ENCODE assay signal across 17 cellular contexts in genomic region chr2:229164545-229165249, GRCh38.
DNase-seq lines count a peak whose midpoint lies in the region; TF ChIP-seq lines count a peak whose summit lies in the region.
"Had no signal": no experiment of that assay in that cellular context is flagged by ENCODE, and none has a peak within 500 bp of the region (broad histone marks: within the 10 kb centered on the region; RNA-seq: fewer than 3 reads in every experiment).

No MANE protein-coding gene starts in this region.

- H3K9ac ChIP-seq in Loucy (ENCODE audit: low read depth, low read length, poor library complexity, severe bottlenecking): no peak overlapping the region
- no peak overlapping the region for H3K9ac ChIP-seq in endodermal cell (ENCODE audit: extremely low read depth, low read length, poor library complexity, severe bottlenecking)
- H3K9ac ChIP-seq in Karpas-422 (ENCODE audit: low read length): no peak overlapping the region
- H3K9ac ChIP-seq: SK-N-SH had no signal

- H3K79me2 ChIP-seq in Loucy (ENCODE audit: insufficient read depth, low read length) (no peaks in the 10 kb centered on the region), Karpas-422 (ENCODE audit: low read length) (no peaks in the 10 kb centered on the region)

- H3F3A ChIP-seq in Loucy (ENCODE audit: low read depth): no peaks in the 10 kb centered on the region

- no peaks in the 10 kb centered on the region for H3K9me2 ChIP-seq in Loucy (replicated peaks; ENCODE audit: low read depth, low read length)
- H3K9me2 ChIP-seq in Karpas-422 (replicated peaks; ENCODE audit: insufficient read depth, low read length): no peaks in the 10 kb centered on the region
- H3K9me2 ChIP-seq: SK-N-SH had no signal

- no peak overlapping the region for H3K4me3 Mint-ChIP-seq in endodermal cell
- H3K4me3 Mint-ChIP-seq in progenitor cell of endocrine pancreas (ENCODE audit: low read depth): no peak overlapping the region
- H3K4me3 Mint-ChIP-seq in activated T-helper 2 cell treated with anti-CD3 and anti-CD28 coated beads, Interferon-gamma antibody, Interleukin-2, Interleukin-4, amounts not matched to agents 10 μg/mL and 5 μg/mL and 100 μg/mL, durations not matched to agents 14 hours and 24 hours and 36 hours (ENCODE audit: low read depth): no peak overlapping the region
- H3K4me3 Mint-ChIP-seq: CD8-positive, alpha-beta memory T cell had no signal

- H3K27me3 Mint-ChIP-seq in endodermal cell (ENCODE audit: insufficient read depth) (no peaks in the 10 kb centered on the region), progenitor cell of endocrine pancreas (no peaks in the 10 kb centered on the region)
- no peaks in the 10 kb centered on the region for H3K27me3 Mint-ChIP-seq in activated T-helper 2 cell treated with anti-CD3 and anti-CD28 coated beads, Interferon-gamma antibody, Interleukin-2, Interleukin-4, amounts not matched to agents 10 μg/mL and 5 μg/mL and 100 μg/mL, durations not matched to agents 14 hours and 24 hours and 36 hours (ENCODE audit: low read depth)
- H3K27me3 Mint-ChIP-seq: CD8-positive, alpha-beta memory T cell had no signal

- intact Hi-C loops in activated T-helper 2 cell treated with anti-CD3 and anti-CD28 coated beads, Interferon-gamma antibody, Interleukin-2, Interleukin-4, amounts not matched to agents 10 μg/mL and 5 μg/mL and 100 μg/mL, durations not matched to agents 14 hours and 24 hours and 36 hours (cut with micrococcal nuclease): no loop called here

- no peak for TF ChIP-seq CTCF in Loucy (conservative IDR thresholded peaks at IDR 0.05; ENCODE audit: low read length)
- no peak for TF ChIP-seq CTCF in endodermal cell (conservative IDR thresholded peaks at IDR 0.05)
- no peak for TF ChIP-seq CTCF in progenitor cell of endocrine pancreas (IDR thresholded peaks at IDR 0.05; ENCODE audit: unreplicated experiment)

- H3K4me2 ChIP-seq in Loucy (ENCODE audit: low read depth, low read length, poor library complexity, severe bottlenecking) (no peak overlapping the region), Karpas-422 (ENCODE audit: low read depth, low read length, poor library complexity, severe bottlenecking) (no peak overlapping the region)
- H3K4me2 ChIP-seq: SK-N-SH had no signal

- H3K36me3 ChIP-seq in Loucy (ENCODE audit: insufficient read depth, low read length): no peaks in the 10 kb centered on the region
- no peaks in the 10 kb centered on the region for H3K36me3 ChIP-seq in endodermal cell (ENCODE audit: control insufficient read depth, insufficient read depth, low read length)
- H3K36me3 ChIP-seq in Karpas-422 (ENCODE audit: insufficient read depth, low read length): no peaks in the 10 kb centered on the region
- H3K36me3 ChIP-seq: WERI-Rb-1 had no signal

- H3K4me1 Mint-ChIP-seq in endodermal cell (peaks cover 5% of the 10 kb centered on the region), progenitor cell of endocrine pancreas (ENCODE audit: low read depth) (peaks cover 30% of the 10 kb centered on the region)
- no peaks in the 10 kb centered on the region for H3K4me1 Mint-ChIP-seq in activated T-helper 2 cell treated with anti-CD3 and anti-CD28 coated beads, Interferon-gamma antibody, Interleukin-2, Interleukin-4, amounts not matched to agents 10 μg/mL and 5 μg/mL and 100 μg/mL, durations not matched to agents 14 hours and 24 hours and 36 hours (ENCODE audit: low read depth)
- H3K4me1 Mint-ChIP-seq: CD8-positive, alpha-beta memory T cell had no signal

- DNase-seq in NCI-H2081 (lab: John Stamatoyannopoulos, UW) (peak; percentile 12 to 62), NCI-H2081 treated with DMSO at 0.1 percent for 48 hours (lab: John Stamatoyannopoulos, UW) (no peak), endodermal cell (no peak), progenitor cell of endocrine pancreas (ENCODE audit: low spot score, unreplicated experiment) (no peak), Karpas-422 (no peak)
- DNase-seq in activated T-helper 2 cell treated with anti-CD3 and anti-CD28 coated beads, Interferon-gamma antibody, Interleukin-2, Interleukin-4, amounts not matched to agents 10 μg/mL and 5 μg/mL and 100 μg/mL, durations not matched to agents 14 hours and 24 hours and 36 hours (ENCODE audit: low spot score): no peak
- no peak for DNase-seq in stimulated activated naive CD4-positive, alpha-beta T cell (lab: John Stamatoyannopoulos, UW)
- DNase-seq: 8988T; CD8-positive, alpha-beta memory T cell; erythroblast; NCI-H187; NK-92 treated with Interleukin-12 subunit alpha and Interleukin-12 subunit beta, amount 100 ng/mL, for 24 hours; SK-N-SH; WERI-Rb-1 had no signal

- H3K4me1 ChIP-seq in Loucy (ENCODE audit: insufficient read depth, low read length, poor library complexity, severe bottlenecking) (no peaks in the 10 kb centered on the region), endodermal cell (ENCODE audit: control insufficient read depth, insufficient read depth, low read length) (no peaks in the 10 kb centered on the region), Karpas-422 (ENCODE audit: low read length) (no peaks in the 10 kb centered on the region)

- H3K9me3 ChIP-seq in Loucy (ENCODE audit: insufficient read depth, low read depth, low read length) (no peaks in the 10 kb centered on the region), endodermal cell (ENCODE audit: control insufficient read depth, low read length) (no peaks in the 10 kb centered on the region), Karpas-422 (ENCODE audit: low read length) (no peaks in the 10 kb centered on the region)
- H3K9me3 ChIP-seq: SK-N-SH had no signal

- H4K20me1 ChIP-seq in Loucy (ENCODE audit: insufficient read depth, low read length, poor library complexity, severe bottlenecking) (no peaks in the 10 kb centered on the region), Karpas-422 (ENCODE audit: insufficient read depth, low read depth, low read length) (no peaks in the 10 kb centered on the region)

- H3K27me3 ChIP-seq in Loucy (ENCODE audit: insufficient read depth, low read length, poor library complexity, severe bottlenecking) (no peaks in the 10 kb centered on the region), endodermal cell (ENCODE audit: control insufficient read depth, insufficient read depth, low read length, poor library complexity, severe bottlenecking) (no peaks in the 10 kb centered on the region), Karpas-422 (ENCODE audit: low read length) (no peaks in the 10 kb centered on the region)

- no peak overlapping the region for H3K4me3 ChIP-seq in Loucy (ENCODE audit: low read length, poor library complexity, severe bottlenecking)
- H3K4me3 ChIP-seq in endodermal cell (ENCODE audit: low read length): no peak overlapping the region
- no peak overlapping the region for H3K4me3 ChIP-seq in Karpas-422 (ENCODE audit: low read length)
- H3K4me3 ChIP-seq: lung had no signal

- H3K36me3 Mint-ChIP-seq in endodermal cell (ENCODE audit: low read depth) (no peaks in the 10 kb centered on the region), progenitor cell of endocrine pancreas (ENCODE audit: insufficient read depth) (no peaks in the 10 kb centered on the region)
- H3K36me3 Mint-ChIP-seq in activated T-helper 2 cell treated with anti-CD3 and anti-CD28 coated beads, Interferon-gamma antibody, Interleukin-2, Interleukin-4, amounts not matched to agents 10 μg/mL and 5 μg/mL and 100 μg/mL, durations not matched to agents 14 hours and 24 hours and 36 hours (ENCODE audit: low read depth): no peaks in the 10 kb centered on the region
- H3K36me3 Mint-ChIP-seq: activated naive CD4-positive, alpha-beta T cell treated with anti-CD3 and anti-CD28 coated beads, Interleukin-2, amount 50 U/mL, for 72 hours; CD8-positive, alpha-beta memory T cell had no signal

- 87 to 96% methylated on average over 2 of the region's 2 CpGs for WGBS in endodermal cell (ENCODE audit: insufficient coverage in 1 of 2, insufficient read length in 1 of 2), 2 experiments

- H3K9me3 Mint-ChIP-seq in endodermal cell (no peaks in the 10 kb centered on the region), progenitor cell of endocrine pancreas (ENCODE audit: low read depth) (no peaks in the 10 kb centered on the region)
- H3K9me3 Mint-ChIP-seq in activated T-helper 2 cell treated with anti-CD3 and anti-CD28 coated beads, Interferon-gamma antibody, Interleukin-2, Interleukin-4, amounts not matched to agents 10 μg/mL and 5 μg/mL and 100 μg/mL, durations not matched to agents 14 hours and 24 hours and 36 hours: no peaks in the 10 kb centered on the region

- peak overlapping the region; percentile 30 for H3K27ac ChIP-seq in endodermal cell (ENCODE audit: low read depth, low read length)
- H3K27ac ChIP-seq in Karpas-422 (ENCODE audit: low read length): no peak overlapping the region
- H3K27ac ChIP-seq: WERI-Rb-1 had no signal

- peak overlapping the region; percentile 47; the same call in 1 of the 2 replicates for H2AFZ ChIP-seq in Loucy (ENCODE audit: low read length)
- H2AFZ ChIP-seq in Karpas-422 (ENCODE audit: low read length): no peak overlapping the region

- H3K27ac Mint-ChIP-seq in endodermal cell: no peak overlapping the region
- peak overlapping the region; percentile 38 for H3K27ac Mint-ChIP-seq in progenitor cell of endocrine pancreas
- H3K27ac Mint-ChIP-seq in activated T-helper 2 cell treated with anti-CD3 and anti-CD28 coated beads, Interferon-gamma antibody, Interleukin-2, Interleukin-4, amounts not matched to agents 10 μg/mL and 5 μg/mL and 100 μg/mL, durations not matched to agents 14 hours and 24 hours and 36 hours: no peak overlapping the region
- H3K27ac Mint-ChIP-seq: CD8-positive, alpha-beta memory T cell had no signal

Comparison
In these comparisons a context has a peak if more than half of its experiments do, and no peak if none do; other contexts are left out.
1. DNase-seq: peak in NCI-H2081 (2 of 2); none in NCI-H2081 treated with DMSO at 0.1 percent for 48 hours (single experiment), endodermal cell (single experiment), progenitor cell of endocrine pancreas (single experiment), activated T-helper 2 cell treated with anti-CD3 and anti-CD28 coated beads, Interferon-gamma antibody, Interleukin-2, Interleukin-4, amounts not matched to agents 10 μg/mL and 5 μg/mL and 100 μg/mL, durations not matched to agents 14 hours and 24 hours and 36 hours (single experiment), Karpas-422 (single experiment) and stimulated activated naive CD4-positive, alpha-beta T cell (0 of 6).